Comparison of ENCODE assay signal across 1 cellular context in the genomic region with DNA sequence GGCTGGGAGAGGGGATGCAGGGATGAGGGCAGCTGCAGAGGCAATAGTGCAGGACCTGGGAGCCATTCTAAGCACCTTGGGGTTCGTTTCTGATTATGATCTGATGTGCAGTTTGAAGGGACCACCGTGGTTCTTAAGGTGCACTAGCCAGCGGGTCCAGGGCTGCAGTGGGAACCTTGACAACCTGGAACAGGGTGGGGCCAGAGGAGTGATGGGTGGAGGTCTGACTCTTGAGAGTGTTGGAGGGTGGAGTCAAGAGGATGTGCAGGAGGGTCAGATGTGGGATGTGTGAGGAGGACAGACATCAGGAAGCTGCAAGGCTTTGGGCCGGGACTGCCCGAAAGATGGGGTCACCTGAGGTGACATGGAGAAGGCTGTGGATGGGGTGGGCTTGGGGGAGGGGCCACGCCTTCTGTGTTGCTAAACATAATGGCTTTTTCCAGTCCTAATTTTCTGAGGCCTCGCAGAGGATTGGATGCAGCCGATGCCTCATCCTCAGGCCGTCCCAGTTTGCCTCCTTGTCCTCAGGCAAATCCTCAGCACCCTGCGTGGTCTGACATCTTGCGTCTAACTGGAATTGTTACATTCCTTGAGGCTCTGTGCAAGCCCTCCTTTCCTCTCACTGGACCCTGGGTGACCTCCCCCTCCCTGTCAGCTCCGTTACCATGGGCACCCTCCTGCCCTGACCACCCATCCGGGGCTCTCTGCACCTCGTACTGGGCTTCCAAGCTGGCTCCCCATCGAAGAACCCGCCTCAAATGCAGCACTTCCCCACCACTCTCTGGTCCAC.
TF ChIP-seq lines count a peak whose summit lies in the region.

No MANE protein-coding gene starts in this region.

TF ChIP-seq in GM23338, 12 proteins besides CTCF, POLR2A, EP300 and RAD21:
- TF ChIP-seq, protein P1, sequence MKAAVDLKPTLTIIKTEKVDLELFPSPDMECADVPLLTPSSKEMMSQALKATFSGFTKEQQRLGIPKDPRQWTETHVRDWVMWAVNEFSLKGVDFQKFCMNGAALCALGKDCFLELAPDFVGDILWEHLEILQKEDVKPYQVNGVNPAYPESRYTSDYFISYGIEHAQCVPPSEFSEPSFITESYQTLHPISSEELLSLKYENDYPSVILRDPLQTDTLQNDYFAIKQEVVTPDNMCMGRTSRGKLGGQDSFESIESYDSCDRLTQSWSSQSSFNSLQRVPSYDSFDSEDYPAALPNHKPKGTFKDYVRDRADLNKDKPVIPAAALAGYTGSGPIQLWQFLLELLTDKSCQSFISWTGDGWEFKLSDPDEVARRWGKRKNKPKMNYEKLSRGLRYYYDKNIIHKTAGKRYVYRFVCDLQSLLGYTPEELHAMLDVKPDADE (IDR thresholded peaks at IDR 0.05): no peak
- TF ChIP-seq EZH2phosphoT487 (IDR thresholded peaks at IDR 0.05; ENCODE audit: unreplicated experiment): no peak
- no peak for TF ChIP-seq CREB1 (CRISPR knock-in tag; IDR thresholded peaks at IDR 0.05; ENCODE audit: low read depth)
- TF ChIP-seq STAT1 (IDR thresholded peaks at IDR 0.05; ENCODE audit: unreplicated experiment): no peak
- no peak for TF ChIP-seq NANOG (IDR thresholded peaks at IDR 0.05; ENCODE audit: borderline replicate concordance)
- TF ChIP-seq, protein P2, sequence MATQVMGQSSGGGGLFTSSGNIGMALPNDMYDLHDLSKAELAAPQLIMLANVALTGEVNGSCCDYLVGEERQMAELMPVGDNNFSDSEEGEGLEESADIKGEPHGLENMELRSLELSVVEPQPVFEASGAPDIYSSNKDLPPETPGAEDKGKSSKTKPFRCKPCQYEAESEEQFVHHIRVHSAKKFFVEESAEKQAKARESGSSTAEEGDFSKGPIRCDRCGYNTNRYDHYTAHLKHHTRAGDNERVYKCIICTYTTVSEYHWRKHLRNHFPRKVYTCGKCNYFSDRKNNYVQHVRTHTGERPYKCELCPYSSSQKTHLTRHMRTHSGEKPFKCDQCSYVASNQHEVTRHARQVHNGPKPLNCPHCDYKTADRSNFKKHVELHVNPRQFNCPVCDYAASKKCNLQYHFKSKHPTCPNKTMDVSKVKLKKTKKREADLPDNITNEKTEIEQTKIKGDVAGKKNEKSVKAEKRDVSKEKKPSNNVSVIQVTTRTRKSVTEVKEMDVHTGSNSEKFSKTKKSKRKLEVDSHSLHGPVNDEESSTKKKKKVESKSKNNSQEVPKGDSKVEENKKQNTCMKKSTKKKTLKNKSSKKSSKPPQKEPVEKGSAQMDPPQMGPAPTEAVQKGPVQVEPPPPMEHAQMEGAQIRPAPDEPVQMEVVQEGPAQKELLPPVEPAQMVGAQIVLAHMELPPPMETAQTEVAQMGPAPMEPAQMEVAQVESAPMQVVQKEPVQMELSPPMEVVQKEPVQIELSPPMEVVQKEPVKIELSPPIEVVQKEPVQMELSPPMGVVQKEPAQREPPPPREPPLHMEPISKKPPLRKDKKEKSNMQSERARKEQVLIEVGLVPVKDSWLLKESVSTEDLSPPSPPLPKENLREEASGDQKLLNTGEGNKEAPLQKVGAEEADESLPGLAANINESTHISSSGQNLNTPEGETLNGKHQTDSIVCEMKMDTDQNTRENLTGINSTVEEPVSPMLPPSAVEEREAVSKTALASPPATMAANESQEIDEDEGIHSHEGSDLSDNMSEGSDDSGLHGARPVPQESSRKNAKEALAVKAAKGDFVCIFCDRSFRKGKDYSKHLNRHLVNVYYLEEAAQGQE (IDR thresholded peaks at IDR 0.05; ENCODE audit: unreplicated experiment): no peak
- TF ChIP-seq JUNB (IDR thresholded peaks at IDR 0.05; ENCODE audit: unreplicated experiment): no peak
- TF ChIP-seq, protein P3, sequence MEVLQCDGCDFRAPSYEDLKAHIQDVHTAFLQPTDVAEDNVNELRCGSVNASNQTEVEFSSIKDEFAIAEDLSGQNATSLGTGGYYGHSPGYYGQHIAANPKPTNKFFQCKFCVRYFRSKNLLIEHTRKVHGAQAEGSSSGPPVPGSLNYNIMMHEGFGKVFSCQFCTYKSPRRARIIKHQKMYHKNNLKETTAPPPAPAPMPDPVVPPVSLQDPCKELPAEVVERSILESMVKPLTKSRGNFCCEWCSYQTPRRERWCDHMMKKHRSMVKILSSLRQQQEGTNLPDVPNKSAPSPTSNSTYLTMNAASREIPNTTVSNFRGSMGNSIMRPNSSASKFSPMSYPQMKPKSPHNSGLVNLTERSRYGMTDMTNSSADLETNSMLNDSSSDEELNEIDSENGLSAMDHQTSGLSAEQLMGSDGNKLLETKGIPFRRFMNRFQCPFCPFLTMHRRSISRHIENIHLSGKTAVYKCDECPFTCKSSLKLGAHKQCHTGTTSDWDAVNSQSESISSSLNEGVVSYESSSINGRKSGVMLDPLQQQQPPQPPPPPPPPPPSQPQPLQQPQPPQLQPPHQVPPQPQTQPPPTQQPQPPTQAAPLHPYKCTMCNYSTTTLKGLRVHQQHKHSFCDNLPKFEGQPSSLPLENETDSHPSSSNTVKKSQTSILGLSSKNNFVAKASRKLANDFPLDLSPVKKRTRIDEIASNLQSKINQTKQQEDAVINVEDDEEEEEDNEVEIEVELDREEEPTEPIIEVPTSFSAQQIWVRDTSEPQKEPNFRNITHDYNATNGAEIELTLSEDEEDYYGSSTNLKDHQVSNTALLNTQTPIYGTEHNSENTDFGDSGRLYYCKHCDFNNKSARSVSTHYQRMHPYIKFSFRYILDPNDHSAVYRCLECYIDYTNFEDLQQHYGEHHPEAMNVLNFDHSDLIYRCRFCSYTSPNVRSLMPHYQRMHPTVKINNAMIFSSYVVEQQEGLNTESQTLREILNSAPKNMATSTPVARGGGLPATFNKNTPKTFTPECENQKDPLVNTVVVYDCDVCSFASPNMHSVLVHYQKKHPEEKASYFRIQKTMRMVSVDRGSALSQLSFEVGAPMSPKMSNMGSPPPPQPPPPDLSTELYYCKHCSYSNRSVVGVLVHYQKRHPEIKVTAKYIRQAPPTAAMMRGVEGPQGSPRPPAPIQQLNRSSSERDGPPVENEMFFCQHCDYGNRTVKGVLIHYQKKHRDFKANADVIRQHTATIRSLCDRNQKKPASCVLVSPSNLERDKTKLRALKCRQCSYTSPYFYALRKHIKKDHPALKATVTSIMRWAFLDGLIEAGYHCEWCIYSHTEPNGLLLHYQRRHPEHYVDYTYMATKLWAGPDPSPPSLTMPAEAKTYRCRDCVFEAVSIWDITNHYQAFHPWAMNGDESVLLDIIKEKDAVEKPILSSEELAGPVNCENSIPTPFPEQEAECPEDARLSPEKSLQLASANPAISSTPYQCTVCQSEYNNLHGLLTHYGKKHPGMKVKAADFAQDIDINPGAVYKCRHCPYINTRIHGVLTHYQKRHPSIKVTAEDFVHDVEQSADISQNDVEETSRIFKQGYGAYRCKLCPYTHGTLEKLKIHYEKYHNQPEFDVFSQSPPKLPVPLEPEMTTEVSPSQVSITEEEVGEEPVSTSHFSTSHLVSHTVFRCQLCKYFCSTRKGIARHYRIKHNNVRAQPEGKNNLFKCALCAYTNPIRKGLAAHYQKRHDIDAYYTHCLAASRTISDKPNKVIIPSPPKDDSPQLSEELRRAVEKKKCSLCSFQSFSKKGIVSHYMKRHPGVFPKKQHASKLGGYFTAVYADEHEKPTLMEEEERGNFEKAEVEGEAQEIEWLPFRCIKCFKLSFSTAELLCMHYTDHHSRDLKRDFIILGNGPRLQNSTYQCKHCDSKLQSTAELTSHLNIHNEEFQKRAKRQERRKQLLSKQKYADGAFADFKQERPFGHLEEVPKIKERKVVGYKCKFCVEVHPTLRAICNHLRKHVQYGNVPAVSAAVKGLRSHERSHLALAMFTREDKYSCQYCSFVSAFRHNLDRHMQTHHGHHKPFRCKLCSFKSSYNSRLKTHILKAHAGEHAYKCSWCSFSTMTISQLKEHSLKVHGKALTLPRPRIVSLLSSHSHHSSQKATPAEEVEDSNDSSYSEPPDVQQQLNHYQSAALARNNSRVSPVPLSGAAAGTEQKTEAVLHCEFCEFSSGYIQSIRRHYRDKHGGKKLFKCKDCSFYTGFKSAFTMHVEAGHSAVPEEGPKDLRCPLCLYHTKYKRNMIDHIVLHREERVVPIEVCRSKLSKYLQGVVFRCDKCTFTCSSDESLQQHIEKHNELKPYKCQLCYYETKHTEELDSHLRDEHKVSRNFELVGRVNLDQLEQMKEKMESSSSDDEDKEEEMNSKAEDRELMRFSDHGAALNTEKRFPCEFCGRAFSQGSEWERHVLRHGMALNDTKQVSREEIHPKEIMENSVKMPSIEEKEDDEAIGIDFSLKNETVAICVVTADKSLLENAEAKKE (CRISPR knock-in tag; IDR thresholded peaks at IDR 0.05): no peak
- no peak for TF ChIP-seq POLR2AphosphoS5 (IDR thresholded peaks at IDR 0.05; ENCODE audit: low read depth)
- TF ChIP-seq EZH2 (IDR thresholded peaks at IDR 0.05; ENCODE audit: low read depth, unreplicated experiment): no peak
- TF ChIP-seq ZNF331 (CRISPR knock-in tag; IDR thresholded peaks at IDR 0.05; ENCODE audit: low read depth): no peak
- no peak for TF ChIP-seq ZNF114 (CRISPR knock-in tag; IDR thresholded peaks at IDR 0.05)
